8 cellular contexts compared by ENCODE assay signal in the genomic region with DNA sequence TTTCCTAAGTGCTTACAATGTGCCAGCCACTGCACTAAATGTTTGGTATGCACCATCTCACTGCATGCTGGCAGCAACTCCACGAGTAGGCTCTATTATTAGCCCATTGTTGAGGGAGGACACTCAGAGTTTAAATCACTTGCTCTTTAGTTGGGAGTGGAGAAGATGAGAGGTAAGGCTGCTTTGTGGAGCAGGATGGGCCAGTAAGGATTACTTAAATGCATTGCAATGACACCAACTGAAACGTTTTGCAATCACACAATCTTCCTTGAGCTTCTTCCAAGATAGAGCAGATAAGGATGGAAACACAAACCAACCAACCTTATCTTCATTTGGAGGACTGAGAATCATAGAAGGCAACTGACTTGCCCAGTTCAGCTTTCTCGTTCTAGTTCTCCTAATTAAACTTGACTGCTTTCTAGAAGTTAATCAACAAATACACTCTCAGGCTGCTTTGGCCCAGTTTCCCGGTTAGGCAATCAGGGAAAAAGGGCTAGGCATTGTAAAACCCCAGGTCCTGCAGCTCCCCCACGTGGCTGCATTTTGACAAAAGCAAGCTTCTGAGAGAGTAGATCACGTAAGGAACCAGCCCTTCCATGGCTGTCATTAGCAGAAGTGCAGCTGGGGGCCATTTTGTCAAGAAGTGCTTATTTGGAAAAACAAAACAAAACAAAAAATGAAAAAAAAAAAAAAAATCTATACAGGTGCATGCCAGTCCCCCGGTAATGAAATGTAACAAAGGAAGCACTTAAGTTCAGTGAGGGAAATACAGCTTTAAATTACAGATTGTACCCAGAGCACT.
A peak's percentile ranks its signal among the peaks of the same experiment; 100 is the strongest.
DNase-seq lines count a peak whose midpoint lies in the region; ATAC-seq and TF ChIP-seq lines count a peak whose summit lies in the region.

No MANE protein-coding gene starts in this region.

- peak overlapping the region; percentile 76 for H3K4me2 ChIP-seq in neural progenitor cell

- H3K36me3 Mint-ChIP-seq in neural progenitor cell = no peaks in the 10 kb centered on the region

- no peaks in the 10 kb centered on the region for H3K27me3 ChIP-seq in neural progenitor cell
- H3K27me3 ChIP-seq in subcutaneous abdominal adipose tissue (ENCODE audit: control insufficient read depth in 5 of 5, insufficient read depth in 4 of 5, low read length in 5 of 5) = no peaks in the 10 kb centered on the region

- peak overlapping the region; percentile 64 for H2AFZ ChIP-seq in neural progenitor cell (replicated peaks)

- TF ChIP-seq CTCF in fibroblast of the aortic adventitia (IDR thresholded peaks at IDR 0.05; ENCODE audit: insufficient read depth, low read length) = peak; percentile 72
- peak; percentile 89 for TF ChIP-seq CTCF in neural progenitor cell (IDR thresholded peaks at IDR 0.05)

- no peaks in the 10 kb centered on the region for H3K36me3 ChIP-seq in neural progenitor cell
- H3K36me3 ChIP-seq in subcutaneous abdominal adipose tissue (ENCODE audit: control insufficient read depth in 5 of 5, insufficient read depth in 5 of 5, low read length in 5 of 5) = no peaks in the 10 kb centered on the region

- H3K9ac ChIP-seq in neural progenitor cell (no peak overlapping the region), subcutaneous abdominal adipose tissue (ENCODE audit: low read length in 5 of 5) (peak overlapping the region in 4 of 5 donors; percentile 20 to 50 (median 34))

- H4K20me1 ChIP-seq in neural progenitor cell (ENCODE audit: low read depth) = no peaks in the 10 kb centered on the region

- peak; percentile 78 for ATAC-seq in GM19463 (IDR thresholded peaks at IDR 0.05; ENCODE audit: unreplicated experiment)

- H3K9me3 Mint-ChIP-seq in neural progenitor cell = no peaks in the 10 kb centered on the region

- H3K79me2 ChIP-seq in neural progenitor cell (ENCODE audit: low read depth) = no peaks in the 10 kb centered on the region

- H3K9me3 ChIP-seq in neural progenitor cell (ENCODE audit: low read depth) = no peaks in the 10 kb centered on the region
- no peaks in the 10 kb centered on the region for H3K9me3 ChIP-seq in subcutaneous abdominal adipose tissue (ENCODE audit: control insufficient read depth in 5 of 5, low read length in 5 of 5)

- peak; percentile 64 for DNase-seq in CMK (ENCODE audit: low read depth)
- DNase-seq in HS-27A (ENCODE audit: low read depth) = peak; percentile 93
- DNase-seq in activated T-helper 1 cell treated with Interleukin-2 at 50 U/mL for 16 hours (ENCODE audit: low read depth) = peak; percentile 26
- DNase-seq in fibroblast of the aortic adventitia (ENCODE audit: low read depth) = peak; percentile 98
- DNase-seq in neural progenitor cell (ENCODE audit: low spot score) = peak; percentile 93

- H3K27ac Mint-ChIP-seq in neural progenitor cell = peak overlapping the region; percentile 88

- no peaks in the 10 kb centered on the region for H3K27me3 Mint-ChIP-seq in neural progenitor cell (ENCODE audit: insufficient read depth, low read depth)

- H3K27ac ChIP-seq in neural progenitor cell (no peak overlapping the region), subcutaneous abdominal adipose tissue (ENCODE audit: low read depth, low read length) (peak overlapping the region; percentile 67)

- H3F3A ChIP-seq in neural progenitor cell (ENCODE audit: low read depth) = peaks cover 33% of the 10 kb centered on the region

- H3K4me1 Mint-ChIP-seq in neural progenitor cell = peaks cover 47% of the 10 kb centered on the region

- H3K4me1 ChIP-seq in neural progenitor cell (peaks cover 47% of the 10 kb centered on the region), subcutaneous abdominal adipose tissue (ENCODE audit: control insufficient read depth in 5 of 5, insufficient read depth in 5 of 5, low read length in 5 of 5) (peaks cover 9 to 61% (median 55%) of the 10 kb centered on the region in 5 donors)

- peak overlapping the region; percentile 15 for H3K4me3 ChIP-seq in fibroblast of the aortic adventitia (ENCODE audit: low read depth, low read length)
- peak overlapping the region; percentile 35 for H3K4me3 ChIP-seq in neural progenitor cell
- H3K4me3 ChIP-seq in subcutaneous abdominal adipose tissue (ENCODE audit: low read depth in 1 of 5, low read length in 5 of 5) = peak overlapping the region in 3 of 5 donors; percentile 35 to 55 (median 48)

- H3K4me3 Mint-ChIP-seq in neural progenitor cell = peak overlapping the region; percentile 83

TF ChIP-seq in PFSK-1, 5 proteins besides CTCF, POLR2A, EP300 and RAD21:
- peak; percentile 47; the same call in 1 of the 2 replicates for TF ChIP-seq SIN3A (IDR thresholded peaks at IDR 0.05; ENCODE audit: borderline replicate concordance, insufficient read depth, low read length)
- no peak for TF ChIP-seq TAF1 (IDR thresholded peaks at IDR 0.05; ENCODE audit: borderline replicate concordance, insufficient read depth, low read length)

Comparison
In these comparisons a context has a peak if more than half of its experiments do, and no peak if none do; other contexts are left out.
1. DNase-seq: peak in every context shown above with its lines; median percentile 98 in fibroblast of the aortic adventitia; 93 in HS-27A; 93 in neural progenitor cell; 64 in CMK; 26 in activated T-helper 1 cell treated with Interleukin-2 at 50 U/mL for 16 hours.